ENCODE assay signal across 8 cellular contexts in genomic region chr9:126146254-126147145, GRCh38.
DNase-seq lines count a peak whose midpoint lies in the region; ATAC-seq, FAIRE-seq and TF ChIP-seq lines count a peak whose summit lies in the region.

No MANE protein-coding gene starts in this region.

- peak; percentile 48 for TF ChIP-seq CTCF in DND-41 (IDR thresholded peaks at IDR 0.05; ENCODE audit: borderline replicate concordance, extremely low read depth, low read length, poor library complexity, severe bottlenecking)

- H3K9ac ChIP-seq in DND-41 (ENCODE audit: low read depth, low read length), result no peak overlapping the region

- no peaks in the 10 kb centered on the region for H3K36me3 ChIP-seq in DND-41 (ENCODE audit: insufficient read depth, low read length)

- ATAC-seq in DND-41 (ENCODE audit: insufficient read depth, low read depth), result 0 out of 3 replicates have a peak, but pooled peaks have one; percentile 39
- ATAC-seq in HG02678 (IDR thresholded peaks at IDR 0.05; ENCODE audit: unreplicated experiment), result peak; percentile 51
- ATAC-seq in GM21526 (IDR thresholded peaks at IDR 0.05; ENCODE audit: low FRiP score, unreplicated experiment), result no peak

- H3K4me3 ChIP-seq in DND-41 (ENCODE audit: low read depth in 1 of 2, low read length in 2 of 2), result no peak overlapping the region

- H3K27ac ChIP-seq in DND-41 (ENCODE audit: low read length), result no peak overlapping the region

- no peaks in the 10 kb centered on the region for H3K79me2 ChIP-seq in DND-41 (ENCODE audit: insufficient read depth, low read length)

- no peaks in the 10 kb centered on the region for H3K4me1 ChIP-seq in DND-41 (ENCODE audit: insufficient read depth, low read length)

- no peaks in the 10 kb centered on the region for H3K27me3 ChIP-seq in DND-41 (ENCODE audit: insufficient read depth, low read length, poor library complexity)

- H3K4me2 ChIP-seq in DND-41 (ENCODE audit: insufficient read depth, low read length), result no peak overlapping the region

- FAIRE-seq in frontal cortex (lab: Jason Lieb, UNC), result no peak

- H2AFZ ChIP-seq in DND-41 (ENCODE audit: low read depth, low read length), result no peak overlapping the region

- peak; percentile 17 for DNase-seq in DND-41
- DNase-seq in NCI-H748 (lab: John Stamatoyannopoulos, UW; ENCODE audit: unreplicated experiment), result peak; percentile 92
- DNase-seq in astrocyte of the hippocampus (ENCODE audit: low read depth, low spot score), result peak; percentile 19
- DNase-seq in kidney tubule cell (ENCODE audit: low spot score), result peak; percentile 37
- DNase-seq in NCI-H2196 (lab: John Stamatoyannopoulos, UW; ENCODE audit: unreplicated experiment), result no peak
- no peak for DNase-seq in frontal cortex (ENCODE audit: low spot score in 2 of 2)

- no peaks in the 10 kb centered on the region for H4K20me1 ChIP-seq in DND-41 (ENCODE audit: insufficient read depth, low read length)

- no peaks in the 10 kb centered on the region for H3K9me3 ChIP-seq in DND-41 (ENCODE audit: insufficient read depth, low read length, severe bottlenecking)

Comparison
In these comparisons a context has a peak if more than half of its experiments do, and no peak if none do; other contexts are left out.
1. DNase-seq: peak in DND-41 (single experiment), NCI-H748 (single experiment), astrocyte of the hippocampus (single experiment) and kidney tubule cell (single experiment); none in NCI-H2196 (single experiment) and frontal cortex (0 of 2).